ENCODE assay signal across 9 cellular contexts in genomic region chr1:31811605-31812004, GRCh38.
DNase-seq lines count a peak whose midpoint lies in the region; ATAC-seq, FAIRE-seq and TF ChIP-seq lines count a peak whose summit lies in the region.
"Had no signal": no experiment of that assay in that cellular context is flagged by ENCODE, and none has a peak within 500 bp of the region (broad histone marks: within the 10 kb centered on the region; RNA-seq: fewer than 3 reads in every experiment).

No MANE protein-coding gene starts in this region.

- ATAC-seq in HG03039 (IDR thresholded peaks at IDR 0.05; ENCODE audit: unreplicated experiment) (no peak), HG03342 (IDR thresholded peaks at IDR 0.05; ENCODE audit: unreplicated experiment) (no peak)

- no peak for TF ChIP-seq POLR2A in H54 (IDR thresholded peaks at IDR 0.05; ENCODE audit: low read depth, low read length)

- DNase-seq in C1 segment of cervical spinal cord (lab: John Stamatoyannopoulos, UW): peak in 12 of 14 donors; percentile 19 to 84 (median 76)
- DNase-seq in NCI-H146 treated with DMSO at 0.1 percent for 48 hours (lab: John Stamatoyannopoulos, UW; ENCODE audit: unreplicated experiment): peak; percentile 44
- peak in 53 of 56 donors; percentile 52 to 96 (median 82) for DNase-seq in amygdala (lab: John Stamatoyannopoulos, UW)
- DNase-seq in kidney tubule cell (ENCODE audit: low spot score): peak; percentile 42
- no peak for DNase-seq in H54 (ENCODE audit: insufficient read length, low spot score)
- DNase-seq in cortex of kidney (lab: John Stamatoyannopoulos, UW): no peak
- DNase-seq: naive B cell had no signal

- FAIRE-seq in H54 (lab: Jason Lieb, UNC): no peak

Comparison
In these comparisons a context has a peak if more than half of its experiments do, and no peak if none do; other contexts are left out.
1. DNase-seq: peak in C1 segment of cervical spinal cord (12 of 14), NCI-H146 treated with DMSO at 0.1 percent for 48 hours (single experiment), amygdala (53 of 56) and kidney tubule cell (single experiment); none in H54 (single experiment) and cortex of kidney (single experiment).